ENCODE assay signal across 19 cellular contexts in genomic region chr6:164344801-164345291, GRCh38.
DNase-seq lines count a peak whose midpoint lies in the region; ATAC-seq and TF ChIP-seq lines count a peak whose summit lies in the region.
"Had no signal": no experiment of that assay in that cellular context is flagged by ENCODE, and none has a peak within 500 bp of the region (broad histone marks: within the 10 kb centered on the region; RNA-seq: fewer than 3 reads in every experiment).

No MANE protein-coding gene starts in this region.

- H3K27me3 Mint-ChIP-seq in brain = no peaks in the 10 kb centered on the region
- no peaks in the 10 kb centered on the region for H3K27me3 Mint-ChIP-seq in neural crest cell (ENCODE audit: low read depth)
- H3K27me3 Mint-ChIP-seq: activated CD4-positive, alpha-beta T cell treated with anti-CD3 and anti-CD28 coated beads, Interleukin-2, amount 10 ng/mL, durations not matched to agents 24 days and 14 days; naive thymus-derived CD4-positive, alpha-beta T cell had no signal

- H3K9me3 ChIP-seq in left ventricle myocardium inferior (replicated peaks) = no peaks in the 10 kb centered on the region
- H3K9me3 ChIP-seq: BLaER1, lower lobe of right lung, prostate gland had no signal

- DNase-seq in Ammon's horn (ENCODE audit: low spot score) (peak; percentile 27), left ventricle myocardium inferior (no peak), neural crest cell (ENCODE audit: low read depth, low spot score) (no peak)
- DNase-seq in stimulated activated CD4-positive, alpha-beta T cell treated with anti-CD3 and anti-CD28 coated beads, Interleukin-12 subunit alpha, Interleukin-12 subunit beta, amount 100 ng/mL, for 4 hours = no peak
- DNase-seq: 8988T; activated CD4-positive, alpha-beta T cell treated with anti-CD3 and anti-CD28 coated beads, Interleukin-2, amount 10 ng/mL, durations not matched to agents 24 days and 14 days; activated naive CD4-positive, alpha-beta T cell treated with anti-CD3 and anti-CD28 coated beads for 36 hours; dermis blood vessel endothelial cell; GF-D8; lower lobe of right lung; naive thymus-derived CD4-positive, alpha-beta T cell; stimulated activated naive CD8-positive, alpha-beta T cell treated with anti-CD3 and anti-CD28 coated beads, Interleukin-15, Interleukin-2, amounts not matched to agents 100 U/mL and 50 U/mL, for 24 hours had no signal

- ATAC-seq in GM18868 (IDR thresholded peaks at IDR 0.05; ENCODE audit: unreplicated experiment) (no peak), GM21360 (IDR thresholded peaks at IDR 0.05; ENCODE audit: unreplicated experiment) (no peak), GM18909 (IDR thresholded peaks at IDR 0.05; ENCODE audit: poor library complexity, unreplicated experiment) (no peak)
- ATAC-seq: HCT116; lower lobe of right lung; naive thymus-derived CD4-positive, alpha-beta T cell; stimulated activated naive CD8-positive, alpha-beta T cell treated with anti-CD3 and anti-CD28 coated beads, Interleukin-15, Interleukin-2, amounts not matched to agents 100 U/mL and 50 U/mL, for 24 hours had no signal

- H3K9me3 Mint-ChIP-seq in brain = peaks cover 3 to 21% (median 10%) of the 10 kb centered on the region in 5 experiments
- H3K9me3 Mint-ChIP-seq in neural crest cell = no peaks in the 10 kb centered on the region
- H3K9me3 Mint-ChIP-seq: activated naive CD4-positive, alpha-beta T cell treated with anti-CD3 and anti-CD28 coated beads for 36 hours had no signal

- peaks cover 31% of the 10 kb centered on the region for H3K4me1 Mint-ChIP-seq in brain
- peaks cover 50% of the 10 kb centered on the region for H3K4me1 Mint-ChIP-seq in neural crest cell
- H3K4me1 Mint-ChIP-seq: activated CD4-positive, alpha-beta T cell treated with anti-CD3 and anti-CD28 coated beads, Interleukin-2, amount 10 ng/mL, durations not matched to agents 24 days and 14 days; naive thymus-derived CD4-positive, alpha-beta T cell had no signal

- H3K27ac ChIP-seq in left ventricle myocardium inferior (replicated peaks) = peak overlapping the region; percentile 39
- H3K27ac ChIP-seq: BLaER1, lower lobe of right lung, prostate gland had no signal

- H3K27me3 ChIP-seq in left ventricle myocardium inferior (ENCODE audit: low read depth) = no peaks in the 10 kb centered on the region
- H3K27me3 ChIP-seq: BLaER1 had no signal

- TF ChIP-seq CTCF in brain (conservative IDR thresholded peaks at IDR 0.05) (no peak), left ventricle myocardium inferior (IDR thresholded peaks at IDR 0.05; ENCODE audit: borderline replicate concordance) (no peak), neural crest cell (conservative IDR thresholded peaks at IDR 0.05) (no peak)

- peaks cover 16% of the 10 kb centered on the region for H3K4me1 ChIP-seq in left ventricle myocardium inferior
- H3K4me1 ChIP-seq: BLaER1, lower lobe of right lung, prostate gland had no signal

- H3K36me3 ChIP-seq in left ventricle myocardium inferior = no peaks in the 10 kb centered on the region
- H3K36me3 ChIP-seq: BLaER1, lower lobe of right lung, prostate gland had no signal

- H3K4me3 Mint-ChIP-seq in brain (peak overlapping the region in 1 of 5 experiments; percentile 13), neural crest cell (peak overlapping the region; percentile 24)
- H3K4me3 Mint-ChIP-seq: activated CD4-positive, alpha-beta T cell treated with anti-CD3 and anti-CD28 coated beads, Interleukin-2, amount 10 ng/mL, durations not matched to agents 24 days and 14 days; activated naive CD4-positive, alpha-beta T cell treated with anti-CD3 and anti-CD28 coated beads for 36 hours; naive thymus-derived CD4-positive, alpha-beta T cell had no signal

- H3K27ac Mint-ChIP-seq in brain = peak overlapping the region; percentile 63 to 95 (median 81)
- peak overlapping the region; percentile 64 for H3K27ac Mint-ChIP-seq in neural crest cell (ENCODE audit: unreplicated experiment)
- H3K27ac Mint-ChIP-seq: activated CD4-positive, alpha-beta T cell treated with anti-CD3 and anti-CD28 coated beads, Interleukin-2, amount 10 ng/mL, durations not matched to agents 24 days and 14 days; activated naive CD4-positive, alpha-beta T cell treated with anti-CD3 and anti-CD28 coated beads for 36 hours; naive thymus-derived CD4-positive, alpha-beta T cell had no signal

- H3K4me3 ChIP-seq in left ventricle myocardium inferior = no peak overlapping the region
- H3K4me3 ChIP-seq: BLaER1, lower lobe of right lung, prostate gland had no signal

- intact Hi-C loops in left ventricle myocardium inferior (cut with micrococcal nuclease) = no loop called here

- no peaks in the 10 kb centered on the region for H3K36me3 Mint-ChIP-seq in brain
- H3K36me3 Mint-ChIP-seq in neural crest cell (ENCODE audit: low read depth) = peaks cover 2% of the 10 kb centered on the region
- H3K36me3 Mint-ChIP-seq: naive thymus-derived CD4-positive, alpha-beta T cell had no signal
